ENCODE assay signal across 20 cellular contexts in the genomic region with DNA sequence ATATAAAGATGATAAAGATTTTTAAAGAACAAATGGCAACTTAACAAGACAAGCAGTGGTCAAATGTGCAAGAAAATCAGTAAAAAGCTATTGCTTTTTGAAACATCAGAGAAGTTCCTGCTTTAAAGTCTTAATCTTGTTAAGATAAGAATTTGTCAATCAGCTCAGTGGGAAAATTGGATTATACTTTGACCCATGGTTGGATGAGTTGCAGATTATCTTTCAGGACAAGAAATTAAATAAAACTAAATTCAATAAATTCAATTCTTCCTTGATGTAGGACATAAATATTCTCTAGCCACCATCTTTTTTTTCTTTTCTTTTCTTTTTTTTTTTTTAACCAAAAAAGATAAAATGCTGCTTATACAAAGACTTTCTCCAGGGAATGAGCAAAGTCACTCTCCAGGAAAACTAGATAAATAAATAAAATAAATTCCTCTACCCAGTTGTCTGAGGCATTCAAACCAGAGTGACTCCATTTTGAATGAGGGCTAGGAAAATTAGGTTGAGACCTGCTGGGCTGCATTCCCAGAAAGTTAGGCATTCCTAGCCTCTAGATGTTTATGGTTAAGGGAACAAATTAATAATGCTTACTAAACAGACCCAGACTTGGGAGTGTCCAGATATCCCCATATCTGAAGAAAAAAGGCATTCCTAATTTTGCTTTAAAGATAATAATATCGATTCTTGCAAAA.
"Had no signal": no experiment of that assay in that cellular context is flagged by ENCODE, and none has a peak within 500 bp of the region (broad histone marks: within the 10 kb centered on the region; RNA-seq: fewer than 3 reads in every experiment).

No MANE protein-coding gene starts in this region.

- H3K9ac ChIP-seq: KMS-11 had no signal

- H3K4me2 ChIP-seq: KMS-11 had no signal

- H3K4me3 ChIP-seq: K562 had no signal

- DNase-seq: Kasumi-1, MM.1S, NCI-H1092 treated with DMSO at 0.1 percent for 48 hours, NCI-H1436, NCI-H187, NCI-H2029, NCI-H2081 treated with DMSO at 0.1 percent for 48 hours, NCI-H2171 treated with DMSO at 0.1 percent for 48 hours, NCI-H345, NCI-H446 treated with DMSO at 0.1 percent for 48 hours, NCI-H510A treated with DMSO at 0.1 percent for 48 hours, NCI-H526, PC-3, SHP77, SW 1271 had no signal

- ATAC-seq: K562, Panc1, PC-3 had no signal

- H3K27ac ChIP-seq: HL-60, KMS-11, RWPE1 had no signal
